31 cellular contexts compared by ENCODE assay signal in the genomic region with DNA sequence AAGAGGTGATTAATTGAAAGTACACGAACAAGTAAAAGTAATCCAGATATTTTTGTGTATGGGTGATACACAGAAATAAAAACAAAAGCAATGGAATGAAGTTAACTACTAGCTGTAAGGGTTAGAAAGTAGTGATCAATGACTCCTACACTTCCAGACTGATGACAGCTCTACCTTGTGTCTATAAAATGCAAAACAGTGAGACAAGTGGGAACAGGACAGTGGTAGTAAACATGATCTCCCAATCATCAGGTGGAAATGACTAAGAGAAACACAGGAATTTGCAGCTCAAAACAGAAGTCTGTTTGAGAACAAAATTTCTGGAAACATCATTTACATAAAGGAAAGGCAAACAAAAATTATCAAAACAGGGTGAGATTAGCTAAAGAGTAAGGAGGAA. TPM values are rescaled to one million over a fixed set of nuclear protein-coding genes. Genes with fewer than 3 reads are reported as not detected.
"Had no signal": no experiment of that assay in that cellular context is flagged by ENCODE, and none has a peak within 500 bp of the region (broad histone marks: within the 10 kb centered on the region; RNA-seq: fewer than 3 reads in every experiment).

No MANE protein-coding gene starts in this region.

- H3K9me3 Mint-ChIP-seq: activated B cell treated with CpG ODN at 0.5 μM for 24 hours; activated T-helper 1 cell treated with anti-CD3 and anti-CD28 coated beads, Interleukin-12 subunit alpha, Interleukin-12 subunit beta, Interleukin-2, Interleukin-4 antibody, amounts not matched to agents 30 ng/mL and 10 ng/mL and 1 ng/mL, durations not matched to agents 14 hours and 24 hours and 36 hours; natural killer cell treated with Interleukin-12 subunit alpha and Interleukin-12 subunit beta and Interleukin-15 and Interleukin-18, amount 100 ng/mL, for 72 hours; stimulated activated naive CD8-positive, alpha-beta T cell treated with anti-CD3 and anti-CD28 coated beads, Interleukin-15, Interleukin-2, amounts not matched to agents 100 ng/mL and 50 ng/mL, for 24 hours; T-helper 2 cell treated with Interferon-gamma antibody and Interleukin-4, amounts not matched to agents 5 μg/mL and 100 μg/mL, for 36 hours had no signal

- FAIRE-seq: frontal cortex, urothelium cell line had no signal

- H3K4me3 Mint-ChIP-seq: activated B cell treated with CpG ODN at 0.5 μM for 24 hours; activated T-helper 1 cell treated with anti-CD3 and anti-CD28 coated beads, Interleukin-12 subunit alpha, Interleukin-12 subunit beta, Interleukin-2, Interleukin-4 antibody, amounts not matched to agents 30 ng/mL and 10 ng/mL and 1 ng/mL, durations not matched to agents 14 hours and 24 hours and 36 hours; natural killer cell treated with Interleukin-12 subunit alpha and Interleukin-12 subunit beta and Interleukin-15 and Interleukin-18, amount 100 ng/mL, for 72 hours; stimulated activated naive CD8-positive, alpha-beta T cell treated with anti-CD3 and anti-CD28 coated beads, Interleukin-15, Interleukin-2, amounts not matched to agents 100 ng/mL and 50 ng/mL, for 24 hours; T-helper 2 cell treated with Interferon-gamma antibody and Interleukin-4, amounts not matched to agents 5 μg/mL and 100 μg/mL, for 36 hours had no signal

- H3K27ac ChIP-seq: adrenal gland, body of pancreas, cardiac muscle cell, colonic mucosa, esophagus squamous epithelium, left ventricle myocardium inferior, thoracic aorta had no signal

- H3K27me3 Mint-ChIP-seq: activated B cell treated with CpG ODN at 0.5 μM for 24 hours; natural killer cell treated with Interleukin-12 subunit alpha and Interleukin-12 subunit beta and Interleukin-15 and Interleukin-18, amount 100 ng/mL, for 72 hours; stimulated activated naive CD8-positive, alpha-beta T cell treated with anti-CD3 and anti-CD28 coated beads, Interleukin-15, Interleukin-2, amounts not matched to agents 100 ng/mL and 50 ng/mL, for 24 hours had no signal

- H3K36me3 ChIP-seq: adrenal gland, cardiac muscle cell, colonic mucosa had no signal

- DNase-seq: activated B cell treated with CpG ODN at 0.5 μM for 24 hours; activated CD4-positive, alpha-beta T cell treated with anti-CD3 and anti-CD28 coated beads for 4 hours; activated gamma-delta T cell treated with Interleukin-2 at 50 U/mL for 16 hours; activated naive CD4-positive, alpha-beta T cell treated with anti-CD3 and anti-CD28 coated beads, Interleukin-2, amount 50 U/mL, for 16 hours; activated T-cell treated with anti-CD3 and anti-CD28 coated beads for 4 hours; adrenal gland; aorta; body of pancreas; cerebellar nuclear complex; colonic mucosa; effector CD8-positive, alpha-beta T cell; esophagus squamous epithelium; left ventricle myocardium inferior; mesendoderm; posterior cingulate gyrus; right cardiac atrium; stimulated activated CD4-positive, alpha-beta T cell treated with anti-CD3 and anti-CD28 coated beads, Interleukin-15, amount 100 ng/mL, for 24 hours; stimulated activated CD4-positive, alpha-beta T cell treated with anti-CD3 and anti-CD28 coated beads, Interleukin-2, amount 100 ng/mL, for 24 hours; T-helper 1 cell; trophoblast cell had no signal

- H3K27ac Mint-ChIP-seq: activated B cell treated with CpG ODN at 0.5 μM for 24 hours; activated T-helper 1 cell treated with anti-CD3 and anti-CD28 coated beads, Interleukin-12 subunit alpha, Interleukin-12 subunit beta, Interleukin-2, Interleukin-4 antibody, amounts not matched to agents 30 ng/mL and 10 ng/mL and 1 ng/mL, durations not matched to agents 14 hours and 24 hours and 36 hours; stimulated activated naive CD8-positive, alpha-beta T cell treated with anti-CD3 and anti-CD28 coated beads, Interleukin-15, Interleukin-2, amounts not matched to agents 100 ng/mL and 50 ng/mL, for 24 hours; T-helper 2 cell treated with Interferon-gamma antibody and Interleukin-4, amounts not matched to agents 5 μg/mL and 100 μg/mL, for 36 hours had no signal

- H3K27me3 ChIP-seq: adrenal gland, body of pancreas, cardiac muscle cell, colonic mucosa, esophagus squamous epithelium had no signal

- H3K9me3 ChIP-seq: adrenal gland, body of pancreas, colonic mucosa, esophagus squamous epithelium, left ventricle myocardium inferior, thoracic aorta had no signal

- H3K4me3 ChIP-seq: adrenal gland, body of pancreas, cardiac muscle cell, colonic mucosa, esophagus squamous epithelium, left ventricle myocardium inferior, lung, thoracic aorta had no signal

- H3K4me1 ChIP-seq: adrenal gland, body of pancreas, colonic mucosa had no signal

- ATAC-seq: body of pancreas; natural killer cell treated with Interleukin-12 subunit alpha and Interleukin-12 subunit beta and Interleukin-15 and Interleukin-18, amount 100 ng/mL, for 72 hours; right cardiac atrium had no signal

RNA-seq across cellular contexts. Expression of gene KDM5D, which starts 10.1 kb away (rescaled TPM):
- total RNA-seq: aorta, body of pancreas, cardiac muscle cell, dermis microvascular lymphatic vessel endothelial cell, mononuclear cell had no signal
- polyA plus RNA-seq: cardiac muscle cell had no signal
